17 cellular contexts compared by ENCODE assay signal in genomic region chr1:19393051-19393450, GRCh38.
DNase-seq lines count a peak whose midpoint lies in the region; ATAC-seq and FAIRE-seq lines count a peak whose summit lies in the region.
"Had no signal": no experiment of that assay in that cellular context is flagged by ENCODE, and none has a peak within 500 bp of the region (broad histone marks: within the 10 kb centered on the region; RNA-seq: fewer than 3 reads in every experiment).

No MANE protein-coding gene starts in this region.

- no peaks in the 10 kb centered on the region for H3K9me3 Mint-ChIP-seq in naive thymus-derived CD4-positive, alpha-beta T cell
- H3K9me3 Mint-ChIP-seq: stimulated activated naive CD8-positive, alpha-beta T cell treated with anti-CD3 and anti-CD28 coated beads, Interleukin-15, amount 100 ng/mL, for 72 hours had no signal

- POLR2A ChIA-PET in naive thymus-derived CD4-positive, alpha-beta T cell (lab: Charles Lee) = interaction anchor here (0.6 to 3.9 kb wide), 5 partner anchors 18 to 213 kb away, joined by 3 to 27 read pairs (median 3); a partner anchor contains a TSS

- no peaks in the 10 kb centered on the region for H3K9me3 ChIP-seq in BLaER1 treated with 17β-estradiol and CSF1 and Interleukin-3, amounts not matched to agents 10 nM and 100 nM (replicated peaks in 1 of 11)
- no peaks in the 10 kb centered on the region for H3K9me3 ChIP-seq in naive thymus-derived CD4-positive, alpha-beta T cell (ENCODE audit: control insufficient read depth in 2 of 3, low read length in 3 of 3)
- no peaks in the 10 kb centered on the region for H3K9me3 ChIP-seq in HAP-1
- H3K9me3 ChIP-seq: SJCRH30 had no signal

- peaks cover 5 to 42% (median 21%) of the 10 kb centered on the region in 11 experiments; a peak in 17 of 22 replicates for H3K36me3 ChIP-seq in BLaER1 treated with 17β-estradiol and CSF1 and Interleukin-3, amounts not matched to agents 10 nM and 100 nM
- peaks cover 0 to 18% (median 0%) of the 10 kb centered on the region in 3 experiments for H3K36me3 ChIP-seq in naive thymus-derived CD4-positive, alpha-beta T cell (ENCODE audit: control insufficient read depth in 2 of 3, insufficient read depth in 3 of 3, low read length in 3 of 3)
- H3K36me3 ChIP-seq in HAP-1 (replicated peaks) = no peaks in the 10 kb centered on the region
- H3K36me3 ChIP-seq: SJCRH30 had no signal

- H3K4me1 Mint-ChIP-seq in naive thymus-derived CD4-positive, alpha-beta T cell = peaks cover 55 to 96% (median 87%) of the 10 kb centered on the region in 7 donors

- no peak for DNase-seq in GM19239 (ENCODE audit: insufficient read length, low spot score)
- no peak for DNase-seq in naive thymus-derived CD4-positive, alpha-beta T cell
- no peak for DNase-seq in sciatic nerve (ENCODE audit: low spot score)
- DNase-seq in HAP-1 (ENCODE audit: low spot score in 2 of 2) = no peak
- DNase-seq: activated effector memory CD4-positive, alpha-beta T cell treated with anti-CD3 and anti-CD28 coated beads, Interleukin-2, amount 50 U/mL, for 16 hours; AML-193; erythroblast; NCI-H1694; NCI-H526; SJCRH30; stimulated activated CD4-positive, alpha-beta T cell treated with anti-CD3 and anti-CD28 coated beads, Interleukin-4, amount 100 ng/mL, for 4 hours; stimulated activated naive CD8-positive, alpha-beta T cell treated with anti-CD3 and anti-CD28 coated beads, Interleukin-15, amount 100 ng/mL, for 72 hours had no signal

- peak overlapping the region in 9 of 11 experiments; percentile 0 to 72 (median 32); a peak in 10 of 22 replicates for H3K27ac ChIP-seq in BLaER1 treated with 17β-estradiol and CSF1 and Interleukin-3, amounts not matched to agents 10 nM and 100 nM
- H3K27ac ChIP-seq in angular gyrus (ENCODE audit: low read depth, low read length) = peak overlapping the region; percentile 1
- H3K27ac ChIP-seq in naive thymus-derived CD4-positive, alpha-beta T cell (ENCODE audit: low read depth, low read length) = peak overlapping the region; percentile 60
- H3K27ac ChIP-seq: SJCRH30, VCaP had no signal

- in situ Hi-C loops in HAP-1 (cut with MboI; ENCODE audit: low sequenced_read_pairs) = loop anchor here (5.0 kb wide), 1 partner anchor 259 kb away; no protein-coding TSS in a partner anchor

- peak overlapping the region; percentile 83 to 98 (median 94) for H3K4me2 ChIP-seq in BLaER1 treated with 17β-estradiol and CSF1 and Interleukin-3, amounts not matched to agents 10 nM and 100 nM

- CTCF ChIA-PET in naive thymus-derived CD4-positive, alpha-beta T cell (lab: Charles Lee) = interaction anchor here (0.6 to 1.4 kb wide), 6 partner anchors 54 to 258 kb away, joined by 3 to 5 read pairs (median 4); no protein-coding TSS in a partner anchor

- H3K9ac ChIP-seq in BLaER1 treated with 17β-estradiol and CSF1 and Interleukin-3, amounts not matched to agents 10 nM and 100 nM = peak overlapping the region in 10 of 11 experiments; percentile 0 to 74 (median 58); a peak in 14 of 22 replicates

- peak; percentile 49 for FAIRE-seq in GM19239 (lab: Jason Lieb, UNC)

- ATAC-seq in naive thymus-derived CD4-positive, alpha-beta T cell = no peak
- ATAC-seq in GM21447 (IDR thresholded peaks at IDR 0.05; ENCODE audit: unreplicated experiment) (no peak), GM18498 (IDR thresholded peaks at IDR 0.05; ENCODE audit: unreplicated experiment) (no peak), sciatic nerve (no peak)
- ATAC-seq: stimulated activated naive CD8-positive, alpha-beta T cell treated with anti-CD3 and anti-CD28 coated beads, Interleukin-15, amount 100 ng/mL, for 72 hours had no signal

- no peaks in the 10 kb centered on the region for H3K27me3 ChIP-seq in BLaER1 treated with 17β-estradiol and CSF1 and Interleukin-3, amounts not matched to agents 10 nM and 100 nM
- no peaks in the 10 kb centered on the region for H3K27me3 ChIP-seq in naive thymus-derived CD4-positive, alpha-beta T cell (ENCODE audit: control insufficient read depth in 2 of 2, insufficient read depth in 2 of 2, low read length in 2 of 2)
- no peaks in the 10 kb centered on the region for H3K27me3 ChIP-seq in HAP-1 (ENCODE audit: low read depth)
- H3K27me3 ChIP-seq: SJCRH30 had no signal

- peaks cover 61 to 100% (median 100%) of the 10 kb centered on the region in 11 experiments for H4K20me1 ChIP-seq in BLaER1 treated with 17β-estradiol and CSF1 and Interleukin-3, amounts not matched to agents 10 nM and 100 nM

- H3K4me3 ChIP-seq in BLaER1 treated with 17β-estradiol and CSF1 and Interleukin-3, amounts not matched to agents 10 nM and 100 nM = peak overlapping the region in 3 of 10 experiments; percentile 1 to 19 (median 10); a peak in 3 of 20 replicates
- no peak overlapping the region for H3K4me3 ChIP-seq in naive thymus-derived CD4-positive, alpha-beta T cell (ENCODE audit: low read length)
- H3K4me3 ChIP-seq in HAP-1 = no peak overlapping the region
- H3K4me3 ChIP-seq: SJCRH30 had no signal

- peaks cover 0 to 19% (median 5%) of the 10 kb centered on the region in 5 donors for H3K36me3 Mint-ChIP-seq in naive thymus-derived CD4-positive, alpha-beta T cell

- intact Hi-C loops in naive thymus-derived CD4-positive, alpha-beta T cell (cut with micrococcal nuclease) = loop anchor here in 1 of 2 donors (5.0 kb wide), 1 partner anchor 44 kb away; no protein-coding TSS in a partner anchor
- intact Hi-C loops in sciatic nerve (cut with DNase I) = no loop called here

- peak overlapping the region in 6 of 10 donors; percentile 37 to 83 (median 58) for H3K4me3 Mint-ChIP-seq in naive thymus-derived CD4-positive, alpha-beta T cell

- H3K27ac Mint-ChIP-seq in naive thymus-derived CD4-positive, alpha-beta T cell = peak overlapping the region in 8 of 9 donors; percentile 60 to 94 (median 72)

- no peaks in the 10 kb centered on the region for H3K27me3 Mint-ChIP-seq in naive thymus-derived CD4-positive, alpha-beta T cell
- H3K27me3 Mint-ChIP-seq: stimulated activated naive CD8-positive, alpha-beta T cell treated with anti-CD3 and anti-CD28 coated beads, Interleukin-15, amount 100 ng/mL, for 72 hours had no signal

- H3K4me1 ChIP-seq in BLaER1 treated with 17β-estradiol and CSF1 and Interleukin-3, amounts not matched to agents 10 nM and 100 nM = peaks cover 80 to 100% (median 84%) of the 10 kb centered on the region in 10 experiments
- H3K4me1 ChIP-seq in naive thymus-derived CD4-positive, alpha-beta T cell (ENCODE audit: control insufficient read depth in 2 of 2, insufficient read depth in 2 of 2, low read length in 2 of 2) = peaks cover 39 to 44% of the 10 kb centered on the region in 2 donors
- H3K4me1 ChIP-seq in HAP-1 = no peaks in the 10 kb centered on the region

Comparison
In these comparisons a context has a peak if more than half of its experiments do, and no peak if none do; other contexts are left out.
1. H3K27ac ChIP-seq: peak in every context shown above with its lines; median percentile 60 in naive thymus-derived CD4-positive, alpha-beta T cell; 32 in BLaER1 treated with 17β-estradiol and CSF1 and Interleukin-3, amounts not matched to agents 10 nM and 100 nM; 1 in angular gyrus.